ENCODE assay signal across 8 cellular contexts in the genomic region with DNA sequence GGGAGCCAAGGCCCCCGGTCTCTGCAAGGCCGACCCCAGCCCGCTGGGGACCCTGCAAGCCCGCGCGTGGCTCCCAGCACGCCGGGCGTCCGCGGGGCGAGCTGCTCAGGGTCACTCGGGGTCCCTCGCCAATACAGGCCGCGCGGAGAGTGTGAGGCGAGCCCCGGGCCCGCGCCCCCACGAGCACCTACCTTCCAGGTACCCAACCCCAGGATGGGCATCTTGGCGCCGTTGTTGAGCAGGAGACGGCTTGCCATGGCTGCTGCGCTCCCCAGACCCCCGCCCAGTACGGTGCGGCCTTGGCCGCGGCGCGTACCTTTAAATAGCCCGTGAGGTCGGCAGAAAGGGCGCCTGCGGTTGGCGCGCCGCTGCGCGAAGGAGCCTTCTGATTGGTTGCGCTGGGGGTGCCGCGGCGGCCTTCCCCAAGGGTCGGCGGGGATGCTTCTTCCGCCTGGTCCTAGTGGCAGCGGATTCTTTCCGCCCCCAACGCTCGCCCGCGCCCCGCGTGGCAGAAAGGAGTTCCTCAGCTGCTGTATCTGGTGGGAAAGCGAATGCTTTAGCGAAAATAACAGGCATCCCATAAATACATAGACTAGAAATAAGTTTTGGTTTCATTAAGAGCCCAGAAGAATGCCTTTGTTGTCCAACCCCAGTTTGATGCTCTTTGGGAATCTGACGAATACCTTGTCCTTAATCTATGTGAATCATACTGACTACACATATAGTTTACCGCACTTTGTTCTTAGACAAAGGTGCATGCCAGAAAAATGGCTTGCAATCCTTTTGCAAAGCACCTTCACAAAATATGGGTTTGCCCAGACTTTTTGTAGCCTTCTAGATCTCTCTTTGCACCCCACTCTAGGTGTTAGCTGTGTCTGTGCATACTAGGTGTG. TPM values are rescaled to one million over a fixed set of nuclear protein-coding genes. Genes with fewer than 3 reads are reported as not detected.
DNase-seq lines count a peak whose midpoint lies in the region; ATAC-seq and TF ChIP-seq lines count a peak whose summit lies in the region.

Gene AKR1B1, minus strand, starts transcription at position 295 of the 893 bp plus-strand sequence. Its CDS starts 38 bp downstream, at position 257.

- H3K4me3 ChIP-seq in duodenal mucosa (ENCODE audit: low read depth in 1 of 2, low read length in 2 of 2) (peak within 1 kb of the TSS; percentile 74 to 84), lower leg skin (ENCODE audit: low read depth, poor library complexity, severe bottlenecking) (peak within 1 kb of the TSS; percentile 74)

- H3K4me3 Mint-ChIP-seq in activated CD4-positive, alpha-beta memory T cell treated with anti-CD3 and anti-CD28 coated beads, Interleukin-2, amount 10 ng/mL, durations not matched to agents 7 days and 5 days, result peak within 1 kb of the TSS; percentile 79

- CTCF ChIA-PET in activated CD4-positive, alpha-beta memory T cell treated with anti-CD3 and anti-CD28 coated beads, Interleukin-2, amount 10 ng/mL, durations not matched to agents 7 days and 5 days (lab: Charles Lee), result interaction anchor here (0.6 to 3.2 kb wide), 17 partner anchors 9 to 688 kb away, joined by 3 to 30 read pairs (median 4); partner anchors contain the start of gene SLC35B4

- DNase-seq in AML-193 (lab: John Stamatoyannopoulos, UW) (peak; percentile 17 to 26), NCI-H526 treated with DMSO at 0.1 percent for 48 hours (lab: John Stamatoyannopoulos, UW) (peak; percentile 90), lower leg skin (ENCODE audit: low spot score in 2 of 2) (peak; percentile 85 to 97)
- DNase-seq in activated CD4-positive, alpha-beta memory T cell treated with anti-CD3 and anti-CD28 coated beads, Interleukin-2, amount 10 ng/mL, durations not matched to agents 7 days and 5 days, result peak; percentile 90
- DNase-seq in stimulated activated CD4-positive, alpha-beta T cell treated with anti-CD3 and anti-CD28 coated beads, TNF-alpha, amount 100 ng/mL, for 1 hour (ENCODE audit: low read depth in 3 of 3, low spot score in 1 of 3), result peak; percentile 50 to 72 (median 70)

- H3K9me3 Mint-ChIP-seq in activated CD4-positive, alpha-beta memory T cell treated with anti-CD3 and anti-CD28 coated beads, Interleukin-2, amount 10 ng/mL, durations not matched to agents 7 days and 5 days, result peaks cover 2% of the 10 kb centered on the region

- H3K27me3 Mint-ChIP-seq in activated CD4-positive, alpha-beta memory T cell treated with anti-CD3 and anti-CD28 coated beads, Interleukin-2, amount 10 ng/mL, durations not matched to agents 7 days and 5 days, result no peaks in the 10 kb centered on the region

- WGBS in lower leg skin, 2 donors, result 2 to 4% methylated on average over 28 to 47 of the region's 61 CpGs

- POLR2A ChIA-PET in activated CD4-positive, alpha-beta memory T cell treated with anti-CD3 and anti-CD28 coated beads, Interleukin-2, amount 10 ng/mL, durations not matched to agents 7 days and 5 days (lab: Charles Lee), result interaction anchor here (0.8 to 2.5 kb wide), 10 partner anchors 19 to 1204 kb away, joined by 3 to 9 read pairs (median 3); partner anchors contain the start of genes BPGM, SLC35B4, STMP1 and TMEM140

- H3K4me1 Mint-ChIP-seq in activated CD4-positive, alpha-beta memory T cell treated with anti-CD3 and anti-CD28 coated beads, Interleukin-2, amount 10 ng/mL, durations not matched to agents 7 days and 5 days, result peaks cover 43% of the 10 kb centered on the region

- H3K27ac Mint-ChIP-seq in activated CD4-positive, alpha-beta memory T cell treated with anti-CD3 and anti-CD28 coated beads, Interleukin-2, amount 10 ng/mL, durations not matched to agents 7 days and 5 days, result peak within 1 kb of the TSS; percentile 68

- no peak for TF ChIP-seq CTCF in lower leg skin (IDR thresholded peaks at IDR 0.05)

- no peak for TF ChIP-seq POLR2A in lower leg skin (IDR thresholded peaks at IDR 0.05)

- peak within 1 kb of the TSS; percentile 59 to 68 for H3K9ac ChIP-seq in duodenal mucosa (ENCODE audit: low read depth in 1 of 2, low read length in 2 of 2)

- ATAC-seq in GM19043 (IDR thresholded peaks at IDR 0.05; ENCODE audit: low read depth, unreplicated experiment) (peak; percentile 94), HG03354 (IDR thresholded peaks at IDR 0.05; ENCODE audit: poor library complexity, severe bottlenecking, unreplicated experiment) (peak; percentile 96)

- H3K36me3 ChIP-seq in duodenal mucosa (ENCODE audit: control insufficient read depth in 1 of 2, insufficient read depth in 2 of 2, low read length in 2 of 2), result no peaks in the 10 kb centered on the region

- peaks cover 7% of the 10 kb centered on the region for H3K36me3 Mint-ChIP-seq in activated CD4-positive, alpha-beta memory T cell treated with anti-CD3 and anti-CD28 coated beads, Interleukin-2, amount 10 ng/mL, durations not matched to agents 7 days and 5 days (ENCODE audit: low read depth)

- H3K27ac ChIP-seq in duodenal mucosa (ENCODE audit: low read depth, low read length), result peak within 1 kb of the TSS; percentile 57

- intact Hi-C loops in lower leg skin (cut with DNase I; ENCODE audit: low total_unique reads), result no loop called here

- peaks cover 10 to 19% of the 10 kb centered on the region in 2 donors for H3K4me1 ChIP-seq in duodenal mucosa (ENCODE audit: control insufficient read depth in 1 of 2, insufficient read depth in 2 of 2, low read length in 2 of 2)

- H3K27me3 ChIP-seq in duodenal mucosa (ENCODE audit: control insufficient read depth in 1 of 2, insufficient read depth in 2 of 2, low read length in 2 of 2), result peaks cover 0 to 2% of the 10 kb centered on the region in 2 donors

- no peaks in the 10 kb centered on the region for H3K9me3 ChIP-seq in duodenal mucosa (ENCODE audit: control insufficient read depth in 1 of 2, low read length in 2 of 2)

RNA-seq across cellular contexts. Expression of gene AKR1B1, which starts in this region (rescaled TPM):
- total RNA-seq in activated CD4-positive, alpha-beta memory T cell treated with anti-CD3 and anti-CD28 coated beads, Interleukin-2, amount 10 ng/mL, durations not matched to agents 7 days and 5 days, result 10 to 100 TPM; 89.5 to 89.9 TPM
- 10 to 100 TPM in 3 of 4 donors, 1 to 10 TPM in 1; 8.6 to 22.4 (median 13.1) TPM for total RNA-seq in lower leg skin

Comparison
In these comparisons a context has a peak if more than half of its experiments do, and no peak if none do; other contexts are left out.
1. Peak in every context shown above with its lines: DNase-seq, ATAC-seq, H3K4me3 ChIP-seq and H3K27ac ChIP-seq.
2. DNase-seq: peak in every context shown above with its lines; median percentile 91 in lower leg skin; 90 in NCI-H526 treated with DMSO at 0.1 percent for 48 hours; 90 in activated CD4-positive, alpha-beta memory T cell treated with anti-CD3 and anti-CD28 coated beads, Interleukin-2, amount 10 ng/mL, durations not matched to agents 7 days and 5 days; 70 in stimulated activated CD4-positive, alpha-beta T cell treated with anti-CD3 and anti-CD28 coated beads, TNF-alpha, amount 100 ng/mL, for 1 hour; 22 in AML-193.